In the genomic region with DNA sequence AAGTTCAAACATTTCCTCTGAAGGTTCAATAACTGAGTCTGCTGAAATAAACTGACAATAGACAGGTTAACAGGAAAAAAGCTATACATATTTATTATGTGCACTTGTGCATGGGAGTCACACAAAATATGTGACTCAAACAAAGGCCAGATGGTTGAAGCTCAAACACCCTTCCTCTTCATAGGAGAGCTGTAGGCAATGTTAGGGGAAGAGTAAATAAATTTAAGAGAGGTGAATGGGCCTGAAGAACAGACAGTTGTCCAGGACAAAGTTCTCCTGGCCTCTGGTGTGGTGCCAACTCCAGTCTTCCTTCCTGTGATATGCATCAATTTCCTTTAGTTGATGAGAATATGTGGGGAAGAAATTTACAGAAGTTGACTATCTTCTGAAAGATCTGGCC, we compare ENCODE assay signal across 24 cellular contexts.
"Had no signal": no experiment of that assay in that cellular context is flagged by ENCODE, and none has a peak within 500 bp of the region (broad histone marks: within the 10 kb centered on the region; RNA-seq: fewer than 3 reads in every experiment).

No MANE protein-coding gene starts in this region.

- H3K4me1 ChIP-seq: foreskin keratinocyte, psoas muscle, right lobe of liver, spleen, testis, vagina had no signal

- H3K27me3 ChIP-seq: foreskin keratinocyte, hepatocyte, neutrophil, right lobe of liver, spleen, testis, tibial nerve, upper lobe of right lung, vagina had no signal

- H3K9me3 ChIP-seq: neutrophil, psoas muscle, right lobe of liver, spleen, testis, tibial nerve, upper lobe of right lung, vagina had no signal

- H3K79me2 ChIP-seq: hepatocyte had no signal

- H2AFZ ChIP-seq: hepatocyte had no signal

- DNase-seq: dermis blood vessel endothelial cell; foreskin keratinocyte; head of caudate nucleus; kidney; left cardiac atrium; left ventricle myocardium superior; mesenchymal stem cell; naive thymus-derived CD4-positive, alpha-beta T cell; psoas muscle; retina; right lobe of liver; spleen; stimulated activated CD4-positive, alpha-beta T cell treated with anti-CD3 and anti-CD28 coated beads, Interleukin-15, amount 100 ng/mL, for 24 hours; stimulated activated CD4-positive, alpha-beta T cell treated with anti-CD3 and anti-CD28 coated beads, Interleukin-1b, Interleukin-23, amount 100 ng/mL, for 48 hours; stimulated activated CD4-positive, alpha-beta T cell treated with anti-CD3 and anti-CD28 coated beads, Interleukin-4, amount 100 ng/mL, for 24 hours; stimulated activated naive B cell treated with anti-CD40 and anti-IgM and Interleukin-4, amounts not matched to agents 10 μg/mL and 1 μg/mL and 100 μg/mL, for 72 hours; stimulated activated naive CD8-positive, alpha-beta T cell treated with anti-CD3 and anti-CD28 coated beads, Interleukin-15, amount 100 ng/mL, for 72 hours; testis; upper lobe of right lung had no signal

- H3K36me3 ChIP-seq: neutrophil, right lobe of liver, spleen, tibial nerve, upper lobe of right lung, vagina had no signal

- H3K4me2 ChIP-seq: hepatocyte had no signal

- H3K27ac ChIP-seq: foreskin keratinocyte, hepatocyte, neutrophil, psoas muscle, right lobe of liver, spleen, testis, tibial nerve, upper lobe of right lung, vagina had no signal

- H3K4me3 ChIP-seq: hepatocyte, lung, psoas muscle, right lobe of liver, spleen, testis, tibial nerve, upper lobe of right lung, vagina had no signal
